In the genomic region with DNA sequence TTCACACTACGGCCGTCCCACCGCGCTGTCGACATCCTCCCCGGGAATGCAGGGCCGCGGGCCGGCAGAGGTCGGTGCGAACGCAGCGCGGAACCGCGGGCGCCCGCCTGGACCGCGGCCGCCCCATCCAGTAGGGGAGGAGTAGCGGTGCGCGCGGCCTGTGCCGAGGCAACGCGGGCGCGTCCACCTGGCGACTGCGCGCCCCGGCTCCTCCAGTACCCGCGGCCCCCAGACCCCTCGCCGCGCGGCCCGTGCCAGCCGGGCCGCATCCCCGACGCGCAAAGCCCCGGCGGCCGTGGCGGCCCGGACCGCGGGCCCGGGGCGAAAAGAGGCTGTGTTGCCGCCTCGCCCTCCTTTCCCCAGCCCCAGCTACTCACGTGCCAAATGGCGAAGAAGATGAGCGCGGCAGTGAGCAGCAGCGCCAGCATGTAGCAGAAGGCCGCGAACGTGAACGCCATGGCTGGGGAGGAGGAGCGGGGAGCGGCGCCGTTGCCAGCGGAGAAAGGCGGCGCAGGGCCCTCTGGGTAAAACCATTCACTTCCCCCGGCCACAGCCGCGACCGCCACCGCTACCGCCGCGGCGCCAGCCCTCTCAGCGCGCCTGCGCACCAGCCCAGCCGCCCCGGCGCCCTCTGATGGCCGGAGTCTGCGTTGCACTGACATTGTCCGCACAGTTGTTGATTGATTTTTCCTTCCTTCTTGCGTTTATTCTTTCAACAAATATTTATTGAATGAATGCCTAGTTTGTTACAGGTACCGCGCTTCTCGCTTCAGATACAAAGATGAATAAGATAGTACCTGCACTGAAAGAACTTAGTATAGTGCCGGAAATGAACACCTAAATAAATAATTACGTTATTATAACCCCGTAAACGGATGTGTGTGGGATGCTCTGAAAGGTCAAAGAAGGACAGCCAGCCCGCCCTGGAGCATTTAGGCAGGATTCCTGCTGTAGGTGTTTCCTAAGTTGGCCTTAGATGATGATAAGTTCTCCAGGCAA, we compare ENCODE assay signal across 1 cellular context.
A peak's percentile ranks its signal among the peaks of the same experiment; 100 is the strongest.
TF ChIP-seq lines count a peak whose summit lies in the region.

A gene (minus strand): TSS at position 505 of the 999 bp plus-strand sequence. CDS start 47 bp downstream, at position 458.

TF ChIP-seq in K562, 482 proteins besides CTCF, POLR2A, EP300 and RAD21 (continued from another document and continues in another):
- TF ChIP-seq, protein P1, sequence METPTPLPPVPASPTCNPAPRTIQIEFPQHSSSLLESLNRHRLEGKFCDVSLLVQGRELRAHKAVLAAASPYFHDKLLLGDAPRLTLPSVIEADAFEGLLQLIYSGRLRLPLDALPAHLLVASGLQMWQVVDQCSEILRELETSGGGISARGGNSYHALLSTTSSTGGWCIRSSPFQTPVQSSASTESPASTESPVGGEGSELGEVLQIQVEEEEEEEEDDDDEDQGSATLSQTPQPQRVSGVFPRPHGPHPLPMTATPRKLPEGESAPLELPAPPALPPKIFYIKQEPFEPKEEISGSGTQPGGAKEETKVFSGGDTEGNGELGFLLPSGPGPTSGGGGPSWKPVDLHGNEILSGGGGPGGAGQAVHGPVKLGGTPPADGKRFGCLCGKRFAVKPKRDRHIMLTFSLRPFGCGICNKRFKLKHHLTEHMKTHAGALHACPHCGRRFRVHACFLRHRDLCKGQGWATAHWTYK (CRISPR knock-in tag; IDR thresholded peaks at IDR 0.05): 0 out of 2 replicates have a peak, but pooled peaks have one; percentile 47
- TF ChIP-seq U2AF2 (optimal IDR thresholded peaks at IDR 0.05; ENCODE audit: low read depth, low read length): no peak
- no peak for TF ChIP-seq KLF10 (CRISPR knock-in tag; IDR thresholded peaks at IDR 0.05)
- no peak for TF ChIP-seq ARNT (IDR thresholded peaks at IDR 0.05)
- TF ChIP-seq, protein P2, sequence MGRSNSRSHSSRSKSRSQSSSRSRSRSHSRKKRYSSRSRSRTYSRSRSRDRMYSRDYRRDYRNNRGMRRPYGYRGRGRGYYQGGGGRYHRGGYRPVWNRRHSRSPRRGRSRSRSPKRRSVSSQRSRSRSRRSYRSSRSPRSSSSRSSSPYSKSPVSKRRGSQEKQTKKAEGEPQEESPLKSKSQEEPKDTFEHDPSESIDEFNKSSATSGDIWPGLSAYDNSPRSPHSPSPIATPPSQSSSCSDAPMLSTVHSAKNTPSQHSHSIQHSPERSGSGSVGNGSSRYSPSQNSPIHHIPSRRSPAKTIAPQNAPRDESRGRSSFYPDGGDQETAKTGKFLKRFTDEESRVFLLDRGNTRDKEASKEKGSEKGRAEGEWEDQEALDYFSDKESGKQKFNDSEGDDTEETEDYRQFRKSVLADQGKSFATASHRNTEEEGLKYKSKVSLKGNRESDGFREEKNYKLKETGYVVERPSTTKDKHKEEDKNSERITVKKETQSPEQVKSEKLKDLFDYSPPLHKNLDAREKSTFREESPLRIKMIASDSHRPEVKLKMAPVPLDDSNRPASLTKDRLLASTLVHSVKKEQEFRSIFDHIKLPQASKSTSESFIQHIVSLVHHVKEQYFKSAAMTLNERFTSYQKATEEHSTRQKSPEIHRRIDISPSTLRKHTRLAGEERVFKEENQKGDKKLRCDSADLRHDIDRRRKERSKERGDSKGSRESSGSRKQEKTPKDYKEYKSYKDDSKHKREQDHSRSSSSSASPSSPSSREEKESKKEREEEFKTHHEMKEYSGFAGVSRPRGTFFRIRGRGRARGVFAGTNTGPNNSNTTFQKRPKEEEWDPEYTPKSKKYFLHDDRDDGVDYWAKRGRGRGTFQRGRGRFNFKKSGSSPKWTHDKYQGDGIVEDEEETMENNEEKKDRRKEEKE (IDR thresholded peaks at IDR 0.05; ENCODE audit: borderline replicate concordance in 1 of 2, control insufficient read depth in 1 of 2, low read depth in 2 of 2, low read length in 1 of 2): no peak
- TF ChIP-seq RBFOX2 (IDR thresholded peaks at IDR 0.05; ENCODE audit: low read depth, low read length): peak; percentile 96
- TF ChIP-seq POLR2B (IDR thresholded peaks at IDR 0.05; ENCODE audit: low read depth, partially characterized antibody): peak; percentile 45
- peak; percentile 27; the same call in 1 of the 2 replicates for TF ChIP-seq GABPA (tag; conservative IDR thresholded peaks at IDR 0.05; ENCODE audit: low read depth)
- TF ChIP-seq RBM14 (IDR thresholded peaks at IDR 0.05; ENCODE audit: borderline replicate concordance, insufficient read depth, low read depth, low read length): no peak
- TF ChIP-seq, protein P3, sequence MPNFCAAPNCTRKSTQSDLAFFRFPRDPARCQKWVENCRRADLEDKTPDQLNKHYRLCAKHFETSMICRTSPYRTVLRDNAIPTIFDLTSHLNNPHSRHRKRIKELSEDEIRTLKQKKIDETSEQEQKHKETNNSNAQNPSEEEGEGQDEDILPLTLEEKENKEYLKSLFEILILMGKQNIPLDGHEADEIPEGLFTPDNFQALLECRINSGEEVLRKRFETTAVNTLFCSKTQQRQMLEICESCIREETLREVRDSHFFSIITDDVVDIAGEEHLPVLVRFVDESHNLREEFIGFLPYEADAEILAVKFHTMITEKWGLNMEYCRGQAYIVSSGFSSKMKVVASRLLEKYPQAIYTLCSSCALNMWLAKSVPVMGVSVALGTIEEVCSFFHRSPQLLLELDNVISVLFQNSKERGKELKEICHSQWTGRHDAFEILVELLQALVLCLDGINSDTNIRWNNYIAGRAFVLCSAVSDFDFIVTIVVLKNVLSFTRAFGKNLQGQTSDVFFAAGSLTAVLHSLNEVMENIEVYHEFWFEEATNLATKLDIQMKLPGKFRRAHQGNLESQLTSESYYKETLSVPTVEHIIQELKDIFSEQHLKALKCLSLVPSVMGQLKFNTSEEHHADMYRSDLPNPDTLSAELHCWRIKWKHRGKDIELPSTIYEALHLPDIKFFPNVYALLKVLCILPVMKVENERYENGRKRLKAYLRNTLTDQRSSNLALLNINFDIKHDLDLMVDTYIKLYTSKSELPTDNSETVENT (CRISPR knock-in tag; IDR thresholded peaks at IDR 0.05): peak; percentile 39; the same call in 1 of the 2 replicates
- no peak for TF ChIP-seq RAD51 (IDR thresholded peaks at IDR 0.05; ENCODE audit: borderline replicate concordance, low read depth)
- TF ChIP-seq, protein P4, sequence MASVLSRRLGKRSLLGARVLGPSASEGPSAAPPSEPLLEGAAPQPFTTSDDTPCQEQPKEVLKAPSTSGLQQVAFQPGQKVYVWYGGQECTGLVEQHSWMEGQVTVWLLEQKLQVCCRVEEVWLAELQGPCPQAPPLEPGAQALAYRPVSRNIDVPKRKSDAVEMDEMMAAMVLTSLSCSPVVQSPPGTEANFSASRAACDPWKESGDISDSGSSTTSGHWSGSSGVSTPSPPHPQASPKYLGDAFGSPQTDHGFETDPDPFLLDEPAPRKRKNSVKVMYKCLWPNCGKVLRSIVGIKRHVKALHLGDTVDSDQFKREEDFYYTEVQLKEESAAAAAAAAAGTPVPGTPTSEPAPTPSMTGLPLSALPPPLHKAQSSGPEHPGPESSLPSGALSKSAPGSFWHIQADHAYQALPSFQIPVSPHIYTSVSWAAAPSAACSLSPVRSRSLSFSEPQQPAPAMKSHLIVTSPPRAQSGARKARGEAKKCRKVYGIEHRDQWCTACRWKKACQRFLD (CRISPR knock-in tag; IDR thresholded peaks at IDR 0.05): 0 out of 2 replicates have a peak, but pooled peaks have one; percentile 18
- no peak for TF ChIP-seq NFATC3 (IDR thresholded peaks at IDR 0.05)
- TF ChIP-seq ZNF584 (CRISPR knock-in tag; IDR thresholded peaks at IDR 0.05; ENCODE audit: low read depth): 0 out of 2 replicates have a peak, but pooled peaks have one; percentile 51
- TF ChIP-seq ZNF239 (CRISPR knock-in tag; IDR thresholded peaks at IDR 0.05): no peak
- no peak for TF ChIP-seq ELF2 (CRISPR knock-in tag; IDR thresholded peaks at IDR 0.05)
- TF ChIP-seq NUFIP1 (IDR thresholded peaks at IDR 0.05; ENCODE audit: partially characterized antibody): no peak
- TF ChIP-seq BHLHE40 (IDR thresholded peaks at IDR 0.05; ENCODE audit: low read length): peak; percentile 69; the same call in 1 of the 2 replicates
- TF ChIP-seq ZNF143 (CRISPR knock-in tag; IDR thresholded peaks at IDR 0.05): peak; percentile 76
- TF ChIP-seq, protein P5, sequence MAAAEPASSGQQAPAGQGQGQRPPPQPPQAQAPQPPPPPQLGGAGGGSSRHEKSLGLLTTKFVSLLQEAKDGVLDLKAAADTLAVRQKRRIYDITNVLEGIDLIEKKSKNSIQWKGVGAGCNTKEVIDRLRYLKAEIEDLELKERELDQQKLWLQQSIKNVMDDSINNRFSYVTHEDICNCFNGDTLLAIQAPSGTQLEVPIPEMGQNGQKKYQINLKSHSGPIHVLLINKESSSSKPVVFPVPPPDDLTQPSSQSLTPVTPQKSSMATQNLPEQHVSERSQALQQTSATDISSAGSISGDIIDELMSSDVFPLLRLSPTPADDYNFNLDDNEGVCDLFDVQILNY (CRISPR knock-in tag; IDR thresholded peaks at IDR 0.05): no peak
- TF ChIP-seq ZNF766 (CRISPR knock-in tag; conservative IDR thresholded peaks at IDR 0.05): no peak; the same call in 1 of the 2 replicates
- TF ChIP-seq, protein P6, sequence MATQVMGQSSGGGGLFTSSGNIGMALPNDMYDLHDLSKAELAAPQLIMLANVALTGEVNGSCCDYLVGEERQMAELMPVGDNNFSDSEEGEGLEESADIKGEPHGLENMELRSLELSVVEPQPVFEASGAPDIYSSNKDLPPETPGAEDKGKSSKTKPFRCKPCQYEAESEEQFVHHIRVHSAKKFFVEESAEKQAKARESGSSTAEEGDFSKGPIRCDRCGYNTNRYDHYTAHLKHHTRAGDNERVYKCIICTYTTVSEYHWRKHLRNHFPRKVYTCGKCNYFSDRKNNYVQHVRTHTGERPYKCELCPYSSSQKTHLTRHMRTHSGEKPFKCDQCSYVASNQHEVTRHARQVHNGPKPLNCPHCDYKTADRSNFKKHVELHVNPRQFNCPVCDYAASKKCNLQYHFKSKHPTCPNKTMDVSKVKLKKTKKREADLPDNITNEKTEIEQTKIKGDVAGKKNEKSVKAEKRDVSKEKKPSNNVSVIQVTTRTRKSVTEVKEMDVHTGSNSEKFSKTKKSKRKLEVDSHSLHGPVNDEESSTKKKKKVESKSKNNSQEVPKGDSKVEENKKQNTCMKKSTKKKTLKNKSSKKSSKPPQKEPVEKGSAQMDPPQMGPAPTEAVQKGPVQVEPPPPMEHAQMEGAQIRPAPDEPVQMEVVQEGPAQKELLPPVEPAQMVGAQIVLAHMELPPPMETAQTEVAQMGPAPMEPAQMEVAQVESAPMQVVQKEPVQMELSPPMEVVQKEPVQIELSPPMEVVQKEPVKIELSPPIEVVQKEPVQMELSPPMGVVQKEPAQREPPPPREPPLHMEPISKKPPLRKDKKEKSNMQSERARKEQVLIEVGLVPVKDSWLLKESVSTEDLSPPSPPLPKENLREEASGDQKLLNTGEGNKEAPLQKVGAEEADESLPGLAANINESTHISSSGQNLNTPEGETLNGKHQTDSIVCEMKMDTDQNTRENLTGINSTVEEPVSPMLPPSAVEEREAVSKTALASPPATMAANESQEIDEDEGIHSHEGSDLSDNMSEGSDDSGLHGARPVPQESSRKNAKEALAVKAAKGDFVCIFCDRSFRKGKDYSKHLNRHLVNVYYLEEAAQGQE (CRISPR knock-in tag; IDR thresholded peaks at IDR 0.05; ENCODE audit: low read depth): 0 out of 2 replicates have a peak, but pooled peaks have one; percentile 51
- 0 out of 2 replicates have a peak, but pooled peaks have one; percentile 19 for TF ChIP-seq LEF1 (IDR thresholded peaks at IDR 0.05)
- 0 out of 2 replicates have a peak, but pooled peaks have one; percentile 48 for TF ChIP-seq SOX6 (IDR thresholded peaks at IDR 0.05)
- no peak for TF ChIP-seq SAFB2 (IDR thresholded peaks at IDR 0.05; ENCODE audit: borderline replicate concordance, low read depth, low read length, severe bottlenecking)
- no peak for TF ChIP-seq FOS (IDR thresholded peaks at IDR 0.05; ENCODE audit: extremely low read depth, insufficient read length)
- TF ChIP-seq TBP (optimal IDR thresholded peaks at IDR 0.05; ENCODE audit: low read depth, low read length): peak; percentile 88
- TF ChIP-seq FOSL1 (tag; conservative IDR thresholded peaks at IDR 0.05): no peak; the same call in 1 of the 2 replicates
- TF ChIP-seq ZBTB1 (CRISPR knock-in tag; IDR thresholded peaks at IDR 0.05; ENCODE audit: borderline replicate concordance, low read depth): peak; percentile 96
- TF ChIP-seq ZNF134 (CRISPR knock-in tag; conservative IDR thresholded peaks at IDR 0.05): no peak
- no peak for TF ChIP-seq EZH2 (IDR thresholded peaks at IDR 0.05; ENCODE audit: borderline replicate concordance, low read depth, low read length)
- no peak for TF ChIP-seq RBM39 (optimal IDR thresholded peaks at IDR 0.05; ENCODE audit: low read depth, low read length)
- TF ChIP-seq DDX20 (tag; IDR thresholded peaks at IDR 0.05; ENCODE audit: low read depth): no peak
- 0 out of 4 replicates have a peak, but pooled peaks of 1 of the 2 experiments have one; percentile 6 for TF ChIP-seq SRF (CRISPR knock-in tag; IDR thresholded peaks at IDR 0.05)
- TF ChIP-seq ZNF41 (CRISPR knock-in tag; conservative IDR thresholded peaks at IDR 0.05): no peak
- TF ChIP-seq, protein P7, sequence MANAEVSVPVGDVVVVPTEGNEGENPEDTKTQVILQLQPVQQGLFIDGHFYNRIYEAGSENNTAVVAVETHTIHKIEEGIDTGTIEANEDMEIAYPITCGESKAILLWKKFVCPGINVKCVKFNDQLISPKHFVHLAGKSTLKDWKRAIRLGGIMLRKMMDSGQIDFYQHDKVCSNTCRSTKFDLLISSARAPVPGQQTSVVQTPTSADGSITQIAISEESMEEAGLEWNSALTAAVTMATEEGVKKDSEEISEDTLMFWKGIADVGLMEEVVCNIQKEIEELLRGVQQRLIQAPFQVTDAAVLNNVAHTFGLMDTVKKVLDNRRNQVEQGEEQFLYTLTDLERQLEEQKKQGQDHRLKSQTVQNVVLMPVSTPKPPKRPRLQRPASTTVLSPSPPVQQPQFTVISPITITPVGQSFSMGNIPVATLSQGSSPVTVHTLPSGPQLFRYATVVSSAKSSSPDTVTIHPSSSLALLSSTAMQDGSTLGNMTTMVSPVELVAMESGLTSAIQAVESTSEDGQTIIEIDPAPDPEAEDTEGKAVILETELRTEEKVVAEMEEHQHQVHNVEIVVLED (CRISPR knock-in tag; IDR thresholded peaks at IDR 0.05): 0 out of 2 replicates have a peak, but pooled peaks have one; percentile 31
- TF ChIP-seq ZC3H11A (IDR thresholded peaks at IDR 0.05; ENCODE audit: low read depth, low read length): no peak
- TF ChIP-seq HDAC6 (IDR thresholded peaks at IDR 0.05; ENCODE audit: low read depth, low read length): no peak
- TF ChIP-seq, protein P8, sequence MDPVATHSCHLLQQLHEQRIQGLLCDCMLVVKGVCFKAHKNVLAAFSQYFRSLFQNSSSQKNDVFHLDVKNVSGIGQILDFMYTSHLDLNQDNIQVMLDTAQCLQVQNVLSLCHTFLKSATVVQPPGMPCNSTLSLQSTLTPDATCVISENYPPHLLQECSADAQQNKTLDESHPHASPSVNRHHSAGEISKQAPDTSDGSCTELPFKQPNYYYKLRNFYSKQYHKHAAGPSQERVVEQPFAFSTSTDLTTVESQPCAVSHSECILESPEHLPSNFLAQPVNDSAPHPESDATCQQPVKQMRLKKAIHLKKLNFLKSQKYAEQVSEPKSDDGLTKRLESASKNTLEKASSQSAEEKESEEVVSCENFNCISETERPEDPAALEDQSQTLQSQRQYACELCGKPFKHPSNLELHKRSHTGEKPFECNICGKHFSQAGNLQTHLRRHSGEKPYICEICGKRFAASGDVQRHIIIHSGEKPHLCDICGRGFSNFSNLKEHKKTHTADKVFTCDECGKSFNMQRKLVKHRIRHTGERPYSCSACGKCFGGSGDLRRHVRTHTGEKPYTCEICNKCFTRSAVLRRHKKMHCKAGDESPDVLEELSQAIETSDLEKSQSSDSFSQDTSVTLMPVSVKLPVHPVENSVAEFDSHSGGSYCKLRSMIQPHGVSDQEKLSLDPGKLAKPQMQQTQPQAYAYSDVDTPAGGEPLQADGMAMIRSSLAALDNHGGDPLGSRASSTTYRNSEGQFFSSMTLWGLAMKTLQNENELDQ (CRISPR knock-in tag; IDR thresholded peaks at IDR 0.05; ENCODE audit: borderline replicate concordance): no peak
- no peak for TF ChIP-seq SMAD2 (IDR thresholded peaks at IDR 0.05; ENCODE audit: low read depth, low read length)
